Comparison of ENCODE assay signal across 15 cellular contexts in genomic region chrX:53595266-53595810, GRCh38.
DNase-seq lines count a peak whose midpoint lies in the region; ATAC-seq and TF ChIP-seq lines count a peak whose summit lies in the region.
"Had no signal": no experiment of that assay in that cellular context is flagged by ENCODE, and none has a peak within 500 bp of the region (broad histone marks: within the 10 kb centered on the region; RNA-seq: fewer than 3 reads in every experiment).

No MANE protein-coding gene starts in this region.

- TF ChIP-seq CTCF in mucosa of descending colon (IDR thresholded peaks at IDR 0.05): no peak

- peak; percentile 28 for DNase-seq in COLO829 (ENCODE audit: low spot score)
- peak; percentile 44 for DNase-seq in KBM-7
- no peak for DNase-seq in mucosa of descending colon
- no peak for DNase-seq in T-helper 17 cell
- DNase-seq: central memory CD4-positive, alpha-beta T cell; DMS 273 treated with DMSO at 0.1 percent for 48 hours; glutamatergic neuron; NCI-H146; NCI-H82; occipital lobe; uterus had no signal

- peak; percentile 27 for ATAC-seq in mucosa of descending colon
- no peak for ATAC-seq in T-helper 17 cell
- no peak for ATAC-seq in GM21619 (IDR thresholded peaks at IDR 0.05; ENCODE audit: unreplicated experiment)
- ATAC-seq in GM18520 (IDR thresholded peaks at IDR 0.05; ENCODE audit: unreplicated experiment): no peak
- ATAC-seq: sciatic nerve had no signal

- no peaks in the 10 kb centered on the region for H3K27me3 Mint-ChIP-seq in activated naive CD8-positive, alpha-beta T cell
- no peaks in the 10 kb centered on the region for H3K27me3 Mint-ChIP-seq in T-helper 17 cell

- intact Hi-C loops in mucosa of descending colon (cut with DNase I, micrococcal nuclease): no loop called here

- in situ Hi-C loops in KBM-7 (cut with MboI; ENCODE audit: low pct_unique_long_range_greater_than_20kb, low sequenced_read_pairs): no loop called here

- H3K27ac Mint-ChIP-seq in activated naive CD8-positive, alpha-beta T cell: peak overlapping the region; percentile 64
- H3K27ac Mint-ChIP-seq in T-helper 17 cell: no peak overlapping the region

- no peaks in the 10 kb centered on the region for H3K9me3 Mint-ChIP-seq in activated naive CD8-positive, alpha-beta T cell (ENCODE audit: low read depth)

- H3K4me3 Mint-ChIP-seq in activated naive CD8-positive, alpha-beta T cell: no peak overlapping the region
- H3K4me3 Mint-ChIP-seq in T-helper 17 cell: no peak overlapping the region

- H3K4me1 Mint-ChIP-seq in activated naive CD8-positive, alpha-beta T cell (ENCODE audit: low read depth): peaks cover 3% of the 10 kb centered on the region
- no peaks in the 10 kb centered on the region for H3K4me1 Mint-ChIP-seq in T-helper 17 cell

- no peaks in the 10 kb centered on the region for H3K4me1 ChIP-seq in mucosa of descending colon (ENCODE audit: low read depth)
- H3K4me1 ChIP-seq: uterus had no signal

- no peak overlapping the region for H3K4me3 ChIP-seq in mucosa of descending colon
- H3K4me3 ChIP-seq: uterus had no signal

- no peaks in the 10 kb centered on the region for H3K9me3 ChIP-seq in mucosa of descending colon
- H3K9me3 ChIP-seq in T-helper 17 cell (ENCODE audit: control insufficient read depth, low read length, poor library complexity, severe bottlenecking): no peaks in the 10 kb centered on the region
- H3K9me3 ChIP-seq: uterus had no signal

- no peaks in the 10 kb centered on the region for H3K36me3 ChIP-seq in mucosa of descending colon (ENCODE audit: low read depth)
- H3K36me3 ChIP-seq: uterus had no signal

- no peaks in the 10 kb centered on the region for H3K36me3 Mint-ChIP-seq in activated naive CD8-positive, alpha-beta T cell
- peaks cover 1% of the 10 kb centered on the region for H3K36me3 Mint-ChIP-seq in T-helper 17 cell (ENCODE audit: low read depth)

Comparison
In these comparisons a context has a peak if more than half of its experiments do, and no peak if none do; other contexts are left out.
1. DNase-seq: peak in COLO829 (single experiment) and KBM-7 (single experiment); none in mucosa of descending colon (0 of 3) and T-helper 17 cell (0 of 3).